1 cellular context compared by ENCODE assay signal in genomic region chr10:52999258-52999657, GRCh38.
TF ChIP-seq lines count a peak whose summit lies in the region.

No MANE protein-coding gene starts in this region.

TF ChIP-seq in WTC11, 78 proteins besides CTCF, POLR2A, EP300 and RAD21 (continued from another document):
- TF ChIP-seq ZNF281 (CRISPR knock-in tag; IDR thresholded peaks at IDR 0.05), result no peak
- TF ChIP-seq CDX4 (CRISPR knock-in tag; IDR thresholded peaks at IDR 0.05; ENCODE audit: borderline replicate concordance), result no peak
- no peak for TF ChIP-seq USF1 (CRISPR knock-in tag; IDR thresholded peaks at IDR 0.05)
- TF ChIP-seq, protein P1, sequence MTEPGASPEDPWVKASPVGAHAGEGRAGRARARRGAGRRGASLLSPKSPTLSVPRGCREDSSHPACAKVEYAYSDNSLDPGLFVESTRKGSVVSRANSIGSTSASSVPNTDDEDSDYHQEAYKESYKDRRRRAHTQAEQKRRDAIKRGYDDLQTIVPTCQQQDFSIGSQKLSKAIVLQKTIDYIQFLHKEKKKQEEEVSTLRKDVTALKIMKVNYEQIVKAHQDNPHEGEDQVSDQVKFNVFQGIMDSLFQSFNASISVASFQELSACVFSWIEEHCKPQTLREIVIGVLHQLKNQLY (CRISPR knock-in tag; IDR thresholded peaks at IDR 0.05), result no peak
TF ChIP-seq in WTC11: peak in this region for 0.
